ENCODE assay signal across 26 cellular contexts in genomic region chr5:179585903-179586511, GRCh38. TPM values are rescaled to one million over a fixed set of nuclear protein-coding genes. Genes with fewer than 3 reads are reported as not detected.
DNase-seq lines count a peak whose midpoint lies in the region; ATAC-seq, FAIRE-seq and TF ChIP-seq lines count a peak whose summit lies in the region.
"Had no signal": no experiment of that assay in that cellular context is flagged by ENCODE, and none has a peak within 500 bp of the region (broad histone marks: within the 10 kb centered on the region; RNA-seq: fewer than 3 reads in every experiment).

No MANE protein-coding gene starts in this region.

- DNase-seq in right lobe of liver (no peak), HepG2 (ENCODE audit: low spot score) (no peak), choroid plexus epithelial cell (ENCODE audit: low read depth) (peak; percentile 66), nephron progenitor cell (no peak), DMS53 treated with DMSO at 0.1 percent for 48 hours (lab: John Stamatoyannopoulos, UW; ENCODE audit: unreplicated experiment) (no peak), urothelium cell line (ENCODE audit: low spot score) (no peak)
- DNase-seq: ACHN; CD4-positive, CD25-positive, alpha-beta regulatory T cell; DMS79; KG1; mammary epithelial cell; naive thymus-derived CD8-positive, alpha-beta T cell; NCI-H1092; NCI-H526 treated with DMSO at 0.1 percent for 48 hours; psoas muscle; SIG-M5; stimulated activated CD4-positive, alpha-beta T cell treated with anti-CD3 and anti-CD28 coated beads, Interleukin-12 subunit alpha, Interleukin-12 subunit beta, amount 100 ng/mL, for 4 hours had no signal

- peak; percentile 12 to 69 (median 66) for ATAC-seq in right lobe of liver
- ATAC-seq in HepG2 = no peak
- no peak for ATAC-seq in GM19467 (IDR thresholded peaks at IDR 0.05; ENCODE audit: unreplicated experiment)
- ATAC-seq in HG03469 (IDR thresholded peaks at IDR 0.05; ENCODE audit: unreplicated experiment) = no peak
- ATAC-seq: naive thymus-derived CD8-positive, alpha-beta T cell; WTC11 had no signal

- intact Hi-C loops in right lobe of liver (cut with DNase I) (no loop called here), HepG2 (cut with micrococcal nuclease; ENCODE audit: unreplicated experiment) (no loop called here)

- H3K9me3 Mint-ChIP-seq in nephron progenitor cell = no peaks in the 10 kb centered on the region
- H3K9me3 Mint-ChIP-seq: activated T-helper 2 cell treated with anti-CD3 and anti-CD28 coated beads, Interferon-gamma antibody, Interleukin-2, Interleukin-4, amounts not matched to agents 10 μg/mL and 5 μg/mL and 100 μg/mL, durations not matched to agents 14 hours and 24 hours and 36 hours; CD4-positive, CD25-positive, alpha-beta regulatory T cell; naive thymus-derived CD8-positive, alpha-beta T cell; T-helper 1 cell treated with Interleukin-12 subunit alpha and Interleukin-12 subunit beta and Interleukin-4 antibody, amounts not matched to agents 30 μg/mL and 1 μg/mL, for 36 hours; WTC11 had no signal

- TF ChIP-seq CTCF in right lobe of liver (IDR thresholded peaks at IDR 0.05) (no peak), HepG2 (CRISPR knock-in tag; IDR thresholded peaks at IDR 0.05) (no peak), choroid plexus epithelial cell (conservative IDR thresholded peaks at IDR 0.05; ENCODE audit: low read depth, low read length) (peak; percentile 36), nephron progenitor cell (IDR thresholded peaks at IDR 0.05) (no peak)

- H3K36me3 Mint-ChIP-seq in nephron progenitor cell (ENCODE audit: low read depth) = peaks cover 57% of the 10 kb centered on the region

- H3K27me3 Mint-ChIP-seq in nephron progenitor cell (ENCODE audit: low read depth, poor library complexity) = peaks cover 5% of the 10 kb centered on the region
- H3K27me3 Mint-ChIP-seq: CD4-positive, CD25-positive, alpha-beta regulatory T cell; naive thymus-derived CD8-positive, alpha-beta T cell had no signal

- H4K20me1 ChIP-seq in HepG2 (ENCODE audit: insufficient read depth, low read length) = no peaks in the 10 kb centered on the region

- TF ChIP-seq RAD21 in HepG2 (CRISPR knock-in tag; IDR thresholded peaks at IDR 0.05) = no peak

- H3K9me3 ChIP-seq in right lobe of liver = no peaks in the 10 kb centered on the region
- no peaks in the 10 kb centered on the region for H3K9me3 ChIP-seq in HepG2 (ENCODE audit: low read length)
- H3K9me3 ChIP-seq: psoas muscle had no signal

- TF ChIP-seq POLR2A in right lobe of liver (IDR thresholded peaks at IDR 0.05) (no peak), HepG2 (IDR thresholded peaks at IDR 0.05; ENCODE audit: insufficient read depth in 1 of 2, low read depth in 2 of 2, low read length in 2 of 2) (no peak)

- H3K4me1 Mint-ChIP-seq in nephron progenitor cell = no peaks in the 10 kb centered on the region
- H3K4me1 Mint-ChIP-seq: CD4-positive, CD25-positive, alpha-beta regulatory T cell; WTC11 had no signal

- H3K36me3 ChIP-seq in right lobe of liver = peaks cover 0 to 43% (median 20%) of the 10 kb centered on the region in 4 donors
- H3K36me3 ChIP-seq in HepG2 (replicated peaks in 1 of 2; ENCODE audit: control insufficient read depth in 1 of 2, insufficient read depth in 2 of 2, low read length in 2 of 2) = peaks cover 21 to 39% of the 10 kb centered on the region in 2 experiments

- in situ Hi-C loops in HepG2 (cut with HindIII; ENCODE audit: extremely low pct_ligation_motif_present, low pct_unique_long_range_greater_than_20kb) = no loop called here

- FAIRE-seq in HepG2 (lab: Jason Lieb, UNC) (no peak), urothelium cell line (lab: Jason Lieb, UNC) (no peak)
- FAIRE-seq: endometrium, H1, islet of Langerhans had no signal

- H3K4me2 ChIP-seq in HepG2 (ENCODE audit: low read depth, low read length) = no peak overlapping the region

- TF ChIP-seq EP300 in HepG2 (IDR thresholded peaks at IDR 0.05; ENCODE audit: low read depth in 2 of 2, low read length in 2 of 2) (no peak), HepG2 (CRISPR knock-in tag; IDR thresholded peaks at IDR 0.05; ENCODE audit: borderline replicate concordance) (no peak)

- no peaks in the 10 kb centered on the region for H3K27me3 ChIP-seq in right lobe of liver
- no peaks in the 10 kb centered on the region for H3K27me3 ChIP-seq in HepG2 (ENCODE audit: control insufficient read depth in 1 of 2, insufficient read depth in 2 of 2, low read length in 2 of 2)
- H3K27me3 ChIP-seq: cardiac muscle cell had no signal

- no peak overlapping the region for H3K4me3 Mint-ChIP-seq in nephron progenitor cell
- H3K4me3 Mint-ChIP-seq: CD4-positive, CD25-positive, alpha-beta regulatory T cell; naive thymus-derived CD8-positive, alpha-beta T cell; T-helper 1 cell treated with Interleukin-12 subunit alpha and Interleukin-12 subunit beta and Interleukin-4 antibody, amounts not matched to agents 30 μg/mL and 1 μg/mL, for 36 hours; WTC11 had no signal

- H3K4me3 ChIP-seq in right lobe of liver (no peak overlapping the region), HepG2 (replicated peaks in 1 of 3; ENCODE audit: insufficient read depth in 1 of 3, low read depth in 2 of 3, low read length in 3 of 3) (no peak overlapping the region), choroid plexus epithelial cell (ENCODE audit: low read depth, low read length) (no peak overlapping the region)
- H3K4me3 ChIP-seq: cardiac muscle cell, psoas muscle had no signal

- WGBS in right lobe of liver (ENCODE audit: insufficient coverage, low coverage, low lambda C conversion rate, missing lambda C conversion rate) = 46% methylated on average over 5 of the region's 12 CpGs
- 96% methylated on average over 11 of the region's 12 CpGs for WGBS in HepG2 (ENCODE audit: low lambda C conversion rate)

- H3K9ac ChIP-seq in HepG2 (ENCODE audit: insufficient read depth, low read depth, low read length) = no peak overlapping the region

- H3K4me1 ChIP-seq in right lobe of liver = no peaks in the 10 kb centered on the region
- no peaks in the 10 kb centered on the region for H3K4me1 ChIP-seq in HepG2 (ENCODE audit: insufficient read depth, low read length)
- H3K4me1 ChIP-seq: psoas muscle had no signal

- no TSS peak for BruUV-seq in HepG2 (replicated peaks; lab: Mats Ljungman, UMichigan)

- POLR2A ChIA-PET in HepG2 (lab: Yijun Ruan, JAX) = no interaction called here

- CTCF ChIA-PET in HepG2 (lab: Yijun Ruan, JAX; ENCODE audit: low intra/inter-chr PET ratio, low total read pairs) = no interaction called here

- H3K79me2 ChIP-seq in HepG2 (ENCODE audit: insufficient read depth, low read length) = no peaks in the 10 kb centered on the region

- H3K27ac Mint-ChIP-seq in nephron progenitor cell = peak overlapping the region; percentile 36
- H3K27ac Mint-ChIP-seq: activated T-helper 2 cell treated with anti-CD3 and anti-CD28 coated beads, Interferon-gamma antibody, Interleukin-2, Interleukin-4, amounts not matched to agents 10 μg/mL and 5 μg/mL and 100 μg/mL, durations not matched to agents 14 hours and 24 hours and 36 hours; T-helper 1 cell treated with Interleukin-12 subunit alpha and Interleukin-12 subunit beta and Interleukin-4 antibody, amounts not matched to agents 30 μg/mL and 1 μg/mL, for 36 hours had no signal

- H3K27ac ChIP-seq in right lobe of liver = no peak overlapping the region
- no peak overlapping the region for H3K27ac ChIP-seq in HepG2 (ENCODE audit: extremely low read length, insufficient read depth, low read length)
- H3K27ac ChIP-seq: cardiac muscle cell, psoas muscle had no signal

- no peak overlapping the region for H2AFZ ChIP-seq in HepG2 (ENCODE audit: low read length)

RNA-seq across cellular contexts. Expression of gene RUFY1, which starts 35.7 kb away (rescaled TPM):
- total RNA-seq in right lobe of liver (10 to 100 TPM; 17.6 to 24.2 (median 19.5) TPM), HepG2 (2016; rRNA removed; fragmentation: Illumina TruSeq; extraction: Trizol) (28.6 and 31.9 TPM in 2 replicates)
- total RNA-seq in HepG2 (2016; cell fraction: cytosol; rRNA removed; fragmentation: Illumina TruSeq; extraction: Trizol; ENCODE audit: low read depth) = 12.6 and 13.4 TPM in 2 replicates
- 28.3 and 34.5 TPM in 2 replicates for total RNA-seq in HepG2 (2016; cell fraction: insoluble cytoplasmic fraction; rRNA removed; fragmentation: Illumina TruSeq; extraction: Trizol)
- total RNA-seq in HepG2 (2016; cell fraction: membrane; rRNA removed; fragmentation: Illumina TruSeq; extraction: Trizol) = 10.7 and 10.9 TPM in 2 replicates
- total RNA-seq in HepG2 (2016; cell fraction: nucleus; rRNA removed; fragmentation: Illumina TruSeq; extraction: Trizol) = 22.7 and 23.6 TPM in 2 replicates
- 19.9 and 20.8 TPM in 2 replicates for polyA plus RNA-seq in HepG2 (2011; rRNA removed)
- 12.9 and 13.5 TPM in 2 replicates for polyA plus RNA-seq in HepG2 (2011; cell fraction: cytosol; rRNA removed)
- polyA plus RNA-seq in HepG2 (2011; cell fraction: nucleus; rRNA removed) = 35.0 and 35.3 TPM in 2 replicates
- polyA plus RNA-seq in HepG2 (2012) = 20.2 and 23.0 TPM in 2 replicates
- 3.2 and 4.7 TPM in 2 replicates for polyA plus RNA-seq in HepG2 (2016; cell fraction: cytosol; fragmentation: Illumina TruSeq; extraction: Trizol; ENCODE audit: low read depth)
- 29.3 and 30.1 TPM in 2 replicates for polyA plus RNA-seq in HepG2 (2016; cell fraction: insoluble cytoplasmic fraction; fragmentation: Illumina TruSeq; extraction: Trizol; ENCODE audit: low read depth)
- 5.8 and 6.8 TPM in 2 replicates for polyA plus RNA-seq in HepG2 (2016; cell fraction: membrane; fragmentation: Illumina TruSeq; extraction: Trizol; ENCODE audit: low read depth)
- polyA plus RNA-seq in HepG2 (2016; cell fraction: nucleus; fragmentation: Illumina TruSeq; extraction: Trizol; ENCODE audit: insufficient read depth, low read depth) = 41.0 and 41.7 TPM in 2 replicates
- polyA minus RNA-seq in HepG2 (2011; rRNA and poly(A)+ RNA removed; ENCODE audit: low replicate concordance) = 25.8 and 35.3 TPM in 2 replicates
- polyA minus RNA-seq in HepG2 (2011; cell fraction: cytosol; rRNA and poly(A)+ RNA removed) = 10.6 and 11.2 TPM in 2 replicates
- polyA minus RNA-seq in HepG2 (2011; cell fraction: nucleus; rRNA and poly(A)+ RNA removed) = 20.7 and 28.1 TPM in 2 replicates

RNA-seq across cellular contexts. Expression of gene HNRNPH1, which starts 37.5 kb away (rescaled TPM):
- 100 to 1,000 TPM; 140 to 305 (median 219) TPM for total RNA-seq in right lobe of liver
- total RNA-seq in HepG2 (2016; rRNA removed; fragmentation: Illumina TruSeq; extraction: Trizol) = 807 and 1,064 TPM in 2 replicates
- 62.0 and 74.9 TPM in 2 replicates for total RNA-seq in HepG2 (2016; cell fraction: cytosol; rRNA removed; fragmentation: Illumina TruSeq; extraction: Trizol; ENCODE audit: low read depth)
- total RNA-seq in HepG2 (2016; cell fraction: insoluble cytoplasmic fraction; rRNA removed; fragmentation: Illumina TruSeq; extraction: Trizol) = 774 and 1,069 TPM in 2 replicates
- 140 and 164 TPM in 2 replicates for total RNA-seq in HepG2 (2016; cell fraction: membrane; rRNA removed; fragmentation: Illumina TruSeq; extraction: Trizol)
- total RNA-seq in HepG2 (2016; cell fraction: nucleus; rRNA removed; fragmentation: Illumina TruSeq; extraction: Trizol) = 1,562 and 1,725 TPM in 2 replicates
- polyA plus RNA-seq in HepG2 (2011; rRNA removed) = 329 and 382 TPM in 2 replicates
- polyA plus RNA-seq in HepG2 (2011; cell fraction: cytosol; rRNA removed) = 90.5 and 96.7 TPM in 2 replicates
- 1,180 and 1,349 TPM in 2 replicates for polyA plus RNA-seq in HepG2 (2011; cell fraction: nucleus; rRNA removed)
- 483 and 590 TPM in 2 replicates for polyA plus RNA-seq in HepG2 (2012)
- polyA plus RNA-seq in HepG2 (2016; cell fraction: cytosol; fragmentation: Illumina TruSeq; extraction: Trizol; ENCODE audit: low read depth) = 35.6 TPM in 2 replicates
- 527 and 548 TPM in 2 replicates for polyA plus RNA-seq in HepG2 (2016; cell fraction: insoluble cytoplasmic fraction; fragmentation: Illumina TruSeq; extraction: Trizol; ENCODE audit: low read depth)
- 79.3 and 80.3 TPM in 2 replicates for polyA plus RNA-seq in HepG2 (2016; cell fraction: membrane; fragmentation: Illumina TruSeq; extraction: Trizol; ENCODE audit: low read depth)
- 2,398 and 2,412 TPM in 2 replicates for polyA plus RNA-seq in HepG2 (2016; cell fraction: nucleus; fragmentation: Illumina TruSeq; extraction: Trizol; ENCODE audit: insufficient read depth, low read depth)
- 416 and 431 TPM in 2 replicates for polyA minus RNA-seq in HepG2 (2011; rRNA and poly(A)+ RNA removed; ENCODE audit: low replicate concordance)
- polyA minus RNA-seq in HepG2 (2011; cell fraction: cytosol; rRNA and poly(A)+ RNA removed) = 259 and 342 TPM in 2 replicates
- 3,243 and 3,756 TPM in 2 replicates for polyA minus RNA-seq in HepG2 (2011; cell fraction: nucleus; rRNA and poly(A)+ RNA removed)

Comparison
In these comparisons a context has a peak if more than half of its experiments do, and no peak if none do; other contexts are left out.
1. ATAC-seq: peak in right lobe of liver (4 of 4); none in HepG2 (single experiment), GM19467 (single experiment) and HG03469 (single experiment).